ENCODE assay signal across 8 cellular contexts in genomic region chr20:8019998-8020247, GRCh38. TPM values are rescaled to one million over a fixed set of nuclear protein-coding genes. Genes with fewer than 3 reads are reported as not detected.
DNase-seq lines count a peak whose midpoint lies in the region; ATAC-seq, FAIRE-seq and TF ChIP-seq lines count a peak whose summit lies in the region.

No MANE protein-coding gene starts in this region.

- no peak for TF ChIP-seq CTCF in WI38 (IDR thresholded peaks at IDR 0.05; ENCODE audit: low read depth, low read length)
- no peak for TF ChIP-seq CTCF in smooth muscle cell (IDR thresholded peaks at IDR 0.05; ENCODE audit: borderline replicate concordance, insufficient read depth, poor library complexity, severe bottlenecking)

- H3K36me3 ChIP-seq in GM23248 (ENCODE audit: low read depth): no peaks in the 10 kb centered on the region
- no peaks in the 10 kb centered on the region for H3K36me3 ChIP-seq in iPS-18a (ENCODE audit: control insufficient read depth, low read depth, low read length)
- H3K36me3 ChIP-seq in smooth muscle cell (ENCODE audit: low read depth): no peaks in the 10 kb centered on the region

- H3K27me3 ChIP-seq in GM23248 (replicated peaks; ENCODE audit: insufficient read depth): no peaks in the 10 kb centered on the region
- H3K27me3 ChIP-seq in iPS-18a (ENCODE audit: control insufficient read depth, insufficient read depth, low read length): no peaks in the 10 kb centered on the region
- no peaks in the 10 kb centered on the region for H3K27me3 ChIP-seq in smooth muscle cell (ENCODE audit: low read depth)

- H3K9me3 ChIP-seq in GM23248 (ENCODE audit: low read depth) (no peaks in the 10 kb centered on the region), iPS-18a (ENCODE audit: control insufficient read depth, low read depth, low read length) (no peaks in the 10 kb centered on the region), smooth muscle cell (replicated peaks; ENCODE audit: low read depth) (no peaks in the 10 kb centered on the region)

- H2AFZ ChIP-seq in GM23248: peak overlapping the region; percentile 83
- no peak overlapping the region for H2AFZ ChIP-seq in smooth muscle cell (ENCODE audit: low read depth)

- peaks cover 17% of the 10 kb centered on the region for H3K4me1 ChIP-seq in GM23248 (ENCODE audit: insufficient read depth)
- H3K4me1 ChIP-seq in iPS-18a (ENCODE audit: control insufficient read depth, low read depth, low read length): peaks cover 4% of the 10 kb centered on the region
- peaks cover 8% of the 10 kb centered on the region for H3K4me1 ChIP-seq in smooth muscle cell (ENCODE audit: low read depth)

- H3K4me3 ChIP-seq in GM23248 (peak overlapping the region; percentile 83), WI38 (ENCODE audit: low read depth, low read length) (peak overlapping the region; percentile 79), iPS-18a (ENCODE audit: low read length) (peak overlapping the region; percentile 63), smooth muscle cell (peak overlapping the region; percentile 83)

- H3K9ac ChIP-seq in GM23248: peak overlapping the region; percentile 88
- H3K9ac ChIP-seq in iPS-18a (ENCODE audit: low read length): peak overlapping the region; percentile 73
- H3K9ac ChIP-seq in smooth muscle cell (ENCODE audit: low read depth): no peak overlapping the region

- no peak for FAIRE-seq in GM12891 (lab: Jason Lieb, UNC)

- H3K4me2 ChIP-seq in GM23248 (ENCODE audit: unreplicated experiment) (peak overlapping the region; percentile 100), smooth muscle cell (peak overlapping the region; percentile 96)

- no peak for DNase-seq in GM23248
- DNase-seq in smooth muscle cell (lab: John Stamatoyannopoulos, UW; ENCODE audit: unreplicated experiment): no peak
- no peak for DNase-seq in GM12891 (ENCODE audit: insufficient read length, low spot score)
- DNase-seq in occipital lobe (lab: John Stamatoyannopoulos, UW): no peak

- H4K20me1 ChIP-seq in GM23248 (ENCODE audit: insufficient read depth): no peaks in the 10 kb centered on the region
- peaks cover 3% of the 10 kb centered on the region for H4K20me1 ChIP-seq in smooth muscle cell (ENCODE audit: low read depth)

- H3K79me2 ChIP-seq in GM23248 (ENCODE audit: insufficient read depth): peaks cover 30% of the 10 kb centered on the region
- H3K79me2 ChIP-seq in smooth muscle cell (ENCODE audit: low read depth): peaks cover 14% of the 10 kb centered on the region

- ATAC-seq in HG03457 (IDR thresholded peaks at IDR 0.05; ENCODE audit: unreplicated experiment) (no peak), HG02623 (IDR thresholded peaks at IDR 0.05; ENCODE audit: unreplicated experiment) (no peak)

- in situ Hi-C loops in GM23248 (cut with MboI): no loop called here

- H3K9me2 ChIP-seq in GM23248 (ENCODE audit: insufficient read depth): no peaks in the 10 kb centered on the region

- 0 to 2% methylated on average over 3 of the region's 3 CpGs for WGBS in GM23248 (ENCODE audit: low coverage in 1 of 2, low lambda C conversion rate in 2 of 2, missing lambda C conversion rate in 2 of 2), 2 experiments
- WGBS in smooth muscle cell (ENCODE audit: low lambda C conversion rate): 8% methylated on average over 3 of the region's 3 CpGs

- H3F3A ChIP-seq in GM23248 (ENCODE audit: insufficient read depth) (peaks cover 15% of the 10 kb centered on the region), smooth muscle cell (ENCODE audit: low read depth) (no peaks in the 10 kb centered on the region)

- no peak for TF ChIP-seq POLR2A in GM12891 (IDR thresholded peaks at IDR 0.05; ENCODE audit: low read depth, low read length)

- H3K27ac ChIP-seq in GM23248: peak overlapping the region; percentile 87
- peak overlapping the region; percentile 84 for H3K27ac ChIP-seq in iPS-18a (ENCODE audit: low read length)
- peak overlapping the region; percentile 85 for H3K27ac ChIP-seq in smooth muscle cell (ENCODE audit: low read depth)

TF ChIP-seq in GM12891, 5 proteins besides CTCF, POLR2A, EP300 and RAD21:
- no peak for TF ChIP-seq TAF1 (IDR thresholded peaks at IDR 0.05; ENCODE audit: low read depth, low read length)
- TF ChIP-seq POU2F2 (IDR thresholded peaks at IDR 0.05; ENCODE audit: low read depth, low read length): no peak
- TF ChIP-seq POLR2AphosphoS5 (IDR thresholded peaks at IDR 0.05; ENCODE audit: low read depth, low read length): no peak
- TF ChIP-seq SPI1 (IDR thresholded peaks at IDR 0.05; ENCODE audit: low read depth, low read length): no peak
- TF ChIP-seq PAX5 (IDR thresholded peaks at IDR 0.05; ENCODE audit: insufficient read depth, low read length, severe bottlenecking): no peak

RNA-seq across cellular contexts. Expression of gene TMX4, which starts 0.4 kb away (rescaled TPM):
- total RNA-seq in GM23248 (2014; rRNA removed; shearing (Covaris generic)): 20.4 and 27.7 TPM in 2 replicates
- polyA plus RNA-seq in GM23248 (2016; fragmentation: Nextera tagmentation; extraction: Ambion mirVana) (32.9 and 33.2 TPM in 2 replicates), smooth muscle cell (14.1 and 21.5 TPM in 2 replicates)
- total RNA-seq in smooth muscle cell (13.7 and 13.9 TPM in 2 replicates), occipital lobe (46.8 TPM)
- polyA plus RNA-seq in GM12891 (2012; ENCODE audit: low read depth, missing spikeins): 4.1 TPM
